Comparison of ENCODE assay signal across 8 cellular contexts in genomic region chr2:47172922-47173695, GRCh38. TPM values are rescaled to one million over a fixed set of nuclear protein-coding genes. Genes with fewer than 3 reads are reported as not detected.
A peak's percentile ranks its signal among the peaks of the same experiment; 100 is the strongest.
DNase-seq lines count a peak whose midpoint lies in the region; ATAC-seq and TF ChIP-seq lines count a peak whose summit lies in the region.

No MANE protein-coding gene starts in this region.

- no peaks in the 10 kb centered on the region for H3K9me3 Mint-ChIP-seq in activated T-cell treated with anti-CD3 and anti-CD28 coated beads, Interleukin-2, amount 50 U/mL, for 4 hours
- H3K9me3 Mint-ChIP-seq in activated naive CD8-positive, alpha-beta T cell treated with anti-CD3 and anti-CD28 coated beads, Interleukin-2, amount 10 ng/mL, durations not matched to agents 7 days and 5 days = no peaks in the 10 kb centered on the region

- H3K4me1 ChIP-seq in tibial artery = peaks cover 0 to 68% (median 42%) of the 10 kb centered on the region in 4 donors

- POLR2A ChIA-PET in activated naive CD8-positive, alpha-beta T cell treated with anti-CD3 and anti-CD28 coated beads, Interleukin-2, amount 10 ng/mL, durations not matched to agents 7 days and 5 days (lab: Charles Lee) = interaction anchor here (1.0 to 1.6 kb wide), 2 partner anchors 8 to 11 kb away, joined by 3 to 6 read pairs; no protein-coding TSS in a partner anchor

- peak overlapping the region in 1 of 2 donors; percentile 99 for H3K4me3 ChIP-seq in tibial artery

- no peaks in the 10 kb centered on the region for H3K27me3 ChIP-seq in tibial artery

- DNase-seq in activated T-cell treated with anti-CD3 and anti-CD28 coated beads, Interleukin-2, amount 50 U/mL, for 4 hours = no peak
- no peak for DNase-seq in activated T-cell treated with anti-CD3 and anti-CD28 coated beads, Interleukin-2, amount 50 U/mL, for 48 hours
- no peak for DNase-seq in activated naive CD8-positive, alpha-beta T cell treated with anti-CD3 and anti-CD28 coated beads, Interleukin-2, amount 10 ng/mL, durations not matched to agents 7 days and 5 days
- DNase-seq in kidney glomerular epithelial cell (lab: John Stamatoyannopoulos, UW) (peak; percentile 38), tibial artery (no peak), NCI-H2081 (lab: John Stamatoyannopoulos, UW) (no peak), glomerular visceral epithelial cell (ENCODE audit: extremely low spot score) (no peak)

- peak overlapping the region; percentile 50 for H3K27ac Mint-ChIP-seq in activated naive CD8-positive, alpha-beta T cell treated with anti-CD3 and anti-CD28 coated beads, Interleukin-2, amount 10 ng/mL, durations not matched to agents 7 days and 5 days

- H3K27me3 Mint-ChIP-seq in activated T-cell treated with anti-CD3 and anti-CD28 coated beads, Interleukin-2, amount 50 U/mL, for 4 hours (ENCODE audit: low read depth) = no peaks in the 10 kb centered on the region
- H3K27me3 Mint-ChIP-seq in activated naive CD8-positive, alpha-beta T cell treated with anti-CD3 and anti-CD28 coated beads, Interleukin-2, amount 10 ng/mL, durations not matched to agents 7 days and 5 days = peaks cover 2% of the 10 kb centered on the region

- H3K27ac ChIP-seq in tibial artery = peak overlapping the region; percentile 99 to 100

- no peak for ATAC-seq in activated T-cell treated with anti-CD3 and anti-CD28 coated beads, Interleukin-2, amount 50 U/mL, for 4 hours
- ATAC-seq in activated naive CD8-positive, alpha-beta T cell treated with anti-CD3 and anti-CD28 coated beads, Interleukin-2, amount 10 ng/mL, durations not matched to agents 7 days and 5 days (ENCODE audit: low read depth) = no peak
- ATAC-seq in GM19035 (IDR thresholded peaks at IDR 0.05; ENCODE audit: unreplicated experiment) = no peak

- H3K9me3 ChIP-seq in tibial artery = no peaks in the 10 kb centered on the region

- peaks cover 66% of the 10 kb centered on the region for H3K4me1 Mint-ChIP-seq in activated T-cell treated with anti-CD3 and anti-CD28 coated beads, Interleukin-2, amount 50 U/mL, for 4 hours (ENCODE audit: low read depth)
- H3K4me1 Mint-ChIP-seq in activated naive CD8-positive, alpha-beta T cell treated with anti-CD3 and anti-CD28 coated beads, Interleukin-2, amount 10 ng/mL, durations not matched to agents 7 days and 5 days = peaks cover 46% of the 10 kb centered on the region

- peaks cover 0 to 11% (median 8%) of the 10 kb centered on the region in 3 donors for H3K36me3 ChIP-seq in tibial artery

- intact Hi-C loops in tibial artery (cut with DNase I; ENCODE audit: low total_unique reads) = no loop called here

- no peak for TF ChIP-seq CTCF in tibial artery (IDR thresholded peaks at IDR 0.05)

- H3K4me3 Mint-ChIP-seq in activated T-cell treated with anti-CD3 and anti-CD28 coated beads, Interleukin-2, amount 50 U/mL, for 4 hours = peak overlapping the region; percentile 95
- H3K4me3 Mint-ChIP-seq in activated naive CD8-positive, alpha-beta T cell treated with anti-CD3 and anti-CD28 coated beads, Interleukin-2, amount 10 ng/mL, durations not matched to agents 7 days and 5 days = peak overlapping the region; percentile 97

- H3K36me3 Mint-ChIP-seq in activated T-cell treated with anti-CD3 and anti-CD28 coated beads, Interleukin-2, amount 50 U/mL, for 4 hours (ENCODE audit: insufficient read depth) = peaks cover 17% of the 10 kb centered on the region
- peaks cover 14% of the 10 kb centered on the region for H3K36me3 Mint-ChIP-seq in activated naive CD8-positive, alpha-beta T cell treated with anti-CD3 and anti-CD28 coated beads, Interleukin-2, amount 10 ng/mL, durations not matched to agents 7 days and 5 days

RNA-seq across cellular contexts. Expression of gene CALM2, which starts 3.2 kb away (rescaled TPM):
- 100 to 1,000 TPM; 403 to 441 (median 424) TPM for total RNA-seq in activated T-cell treated with anti-CD3 and anti-CD28 coated beads, Interleukin-2, amount 50 U/mL, for 4 hours
- 100 to 1,000 TPM; 372 to 394 TPM for total RNA-seq in activated naive CD8-positive, alpha-beta T cell treated with anti-CD3 and anti-CD28 coated beads, Interleukin-2, amount 10 ng/mL, durations not matched to agents 7 days and 5 days

RNA-seq across cellular contexts. Expression of gene STPG4, which starts 18.0 kb away (rescaled TPM):
- not detected for total RNA-seq in activated T-cell treated with anti-CD3 and anti-CD28 coated beads, Interleukin-2, amount 50 U/mL, for 4 hours
- total RNA-seq in activated naive CD8-positive, alpha-beta T cell treated with anti-CD3 and anti-CD28 coated beads, Interleukin-2, amount 10 ng/mL, durations not matched to agents 7 days and 5 days = under 1 TPM; 0.19 to 0.74 TPM
